8 cellular contexts compared by ENCODE assay signal in genomic region chr6:108113557-108114519, GRCh38. TPM values are rescaled to one million over a fixed set of nuclear protein-coding genes. Genes with fewer than 3 reads are reported as not detected.
A peak's percentile ranks its signal among the peaks of the same experiment; 100 is the strongest.
DNase-seq lines count a peak whose midpoint lies in the region; ATAC-seq and TF ChIP-seq lines count a peak whose summit lies in the region.

No MANE protein-coding gene starts in this region.

- peaks cover 87% of the 10 kb centered on the region for H3K27me3 Mint-ChIP-seq in activated T-cell treated with anti-CD3 and anti-CD28 coated beads, Interleukin-2, amount 50 U/mL, for 72 hours (ENCODE audit: low read depth)
- H3K27me3 Mint-ChIP-seq in progenitor cell of endocrine pancreas = peaks cover 88% of the 10 kb centered on the region

- no peaks in the 10 kb centered on the region for H3K9me3 Mint-ChIP-seq in activated T-cell treated with anti-CD3 and anti-CD28 coated beads, Interleukin-2, amount 50 U/mL, for 72 hours
- no peaks in the 10 kb centered on the region for H3K9me3 Mint-ChIP-seq in progenitor cell of endocrine pancreas (ENCODE audit: low read depth)

- H3K36me3 Mint-ChIP-seq in activated T-cell treated with anti-CD3 and anti-CD28 coated beads, Interleukin-2, amount 50 U/mL, for 72 hours (ENCODE audit: insufficient read depth in 2 of 2) = peaks cover 0 to 4% of the 10 kb centered on the region in 2 donors
- H3K36me3 Mint-ChIP-seq in progenitor cell of endocrine pancreas (ENCODE audit: insufficient read depth) = no peaks in the 10 kb centered on the region

- no peaks in the 10 kb centered on the region for H3K9me3 ChIP-seq in heart left ventricle

- H3K27ac ChIP-seq in heart left ventricle = no peak overlapping the region

- DNase-seq in AG09319 (ENCODE audit: extremely low read depth, low read depth) (no peak), GM12864 (ENCODE audit: low read depth) (no peak), NCI-H2196 (lab: John Stamatoyannopoulos, UW; ENCODE audit: unreplicated experiment) (peak; percentile 35), heart left ventricle (peak in 2 of 5 donors; percentile 21 to 67), progenitor cell of endocrine pancreas (ENCODE audit: low spot score, unreplicated experiment) (peak; percentile 20), DMS153 (lab: John Stamatoyannopoulos, UW) (no peak)
- DNase-seq in activated T-cell treated with anti-CD3 and anti-CD28 coated beads, Interleukin-2, amount 50 U/mL, for 72 hours = peak; percentile 19 to 20

- H3K4me3 ChIP-seq in GM12864 (ENCODE audit: low read depth, low read length) = no peak overlapping the region
- peak overlapping the region in 9 of 12 donors; percentile 7 to 57 (median 20) for H3K4me3 ChIP-seq in heart left ventricle

- H3K27me3 ChIP-seq in heart left ventricle = peaks cover 28 to 93% (median 61%) of the 10 kb centered on the region in 9 donors

- TF ChIP-seq CTCF in AG09319 (IDR thresholded peaks at IDR 0.05; ENCODE audit: low read depth, low read length) (peak; percentile 55), GM12864 (IDR thresholded peaks at IDR 0.05; ENCODE audit: low read depth, low read length, missing control alignments) (peak; percentile 37), heart left ventricle (IDR thresholded peaks at IDR 0.05) (peak in 11 of 12 donors; percentile 24 to 63 (median 46)), progenitor cell of endocrine pancreas (IDR thresholded peaks at IDR 0.05; ENCODE audit: unreplicated experiment) (peak; percentile 70)

- intact Hi-C loops in heart left ventricle (cut with DNase I) = loop anchor here (1.0 to 10.0 kb wide), 7 partner anchors 141 to 413 kb away; no protein-coding TSS in a partner anchor

- H3K27ac Mint-ChIP-seq in activated T-cell treated with anti-CD3 and anti-CD28 coated beads, Interleukin-2, amount 50 U/mL, for 72 hours = no peak overlapping the region
- H3K27ac Mint-ChIP-seq in progenitor cell of endocrine pancreas = peak overlapping the region; percentile 2

- no peaks in the 10 kb centered on the region for H3K36me3 ChIP-seq in heart left ventricle

- peak overlapping the region; percentile 76 to 81 for H3K4me3 Mint-ChIP-seq in activated T-cell treated with anti-CD3 and anti-CD28 coated beads, Interleukin-2, amount 50 U/mL, for 72 hours
- H3K4me3 Mint-ChIP-seq in progenitor cell of endocrine pancreas (ENCODE audit: low read depth) = peak overlapping the region; percentile 53

- H3K4me1 ChIP-seq in heart left ventricle = peaks cover 0 to 47% (median 34%) of the 10 kb centered on the region in 12 donors

- no peak for TF ChIP-seq POLR2A in heart left ventricle (IDR thresholded peaks at IDR 0.05)

- WGBS in heart left ventricle, 4 donors = 20 to 31% (median 27%) methylated on average over 34 to 39 of the region's 39 CpGs

- no peak for ATAC-seq in activated T-cell treated with anti-CD3 and anti-CD28 coated beads, Interleukin-2, amount 50 U/mL, for 72 hours (replicated peaks in 1 of 2)
- ATAC-seq in heart left ventricle (peak; percentile 19 to 48 (median 30)), HG03159 (IDR thresholded peaks at IDR 0.05; ENCODE audit: unreplicated experiment) (no peak)

- H3K4me1 Mint-ChIP-seq in activated T-cell treated with anti-CD3 and anti-CD28 coated beads, Interleukin-2, amount 50 U/mL, for 72 hours (ENCODE audit: low read depth) = peaks cover 45% of the 10 kb centered on the region
- peaks cover 18% of the 10 kb centered on the region for H3K4me1 Mint-ChIP-seq in progenitor cell of endocrine pancreas (ENCODE audit: low read depth)

RNA-seq across cellular contexts. Expression of gene OSTM1, which starts 39.3 kb away (rescaled TPM):
- total RNA-seq in activated T-cell treated with anti-CD3 and anti-CD28 coated beads, Interleukin-2, amount 50 U/mL, for 72 hours = 10 to 100 TPM; 13.0 to 19.6 TPM
- 10 to 100 TPM; 29.3 to 69.3 (median 45.3) TPM for total RNA-seq in heart left ventricle
- 10 to 100 TPM; 19.0 to 30.1 TPM for polyA plus RNA-seq in heart left ventricle
- 8.2 and 11.8 TPM in 2 replicates for total RNA-seq in progenitor cell of endocrine pancreas

RNA-seq across cellular contexts. Expression of gene NR2E1, which starts 52.0 kb away (rescaled TPM):
- total RNA-seq in activated T-cell treated with anti-CD3 and anti-CD28 coated beads, Interleukin-2, amount 50 U/mL, for 72 hours = not detected
- total RNA-seq in heart left ventricle (not detected), progenitor cell of endocrine pancreas (not detected in 2 replicates)
- polyA plus RNA-seq in heart left ventricle = not detected

Comparison
In these comparisons a context has a peak if more than half of its experiments do, and no peak if none do; other contexts are left out.
1. DNase-seq: peak in NCI-H2196 (single experiment), activated T-cell treated with anti-CD3 and anti-CD28 coated beads, Interleukin-2, amount 50 U/mL, for 72 hours (2 of 2) and progenitor cell of endocrine pancreas (single experiment); none in AG09319 (single experiment), GM12864 (single experiment) and DMS153 (single experiment).
2. ATAC-seq: peak in heart left ventricle (4 of 4); none in activated T-cell treated with anti-CD3 and anti-CD28 coated beads, Interleukin-2, amount 50 U/mL, for 72 hours (0 of 2) and HG03159 (single experiment).
3. Peak in every context shown above with its lines, with median percentiles within 50 percentile points of each other: CTCF ChIP-seq.